ENCODE assay signal across 18 cellular contexts in the genomic region with DNA sequence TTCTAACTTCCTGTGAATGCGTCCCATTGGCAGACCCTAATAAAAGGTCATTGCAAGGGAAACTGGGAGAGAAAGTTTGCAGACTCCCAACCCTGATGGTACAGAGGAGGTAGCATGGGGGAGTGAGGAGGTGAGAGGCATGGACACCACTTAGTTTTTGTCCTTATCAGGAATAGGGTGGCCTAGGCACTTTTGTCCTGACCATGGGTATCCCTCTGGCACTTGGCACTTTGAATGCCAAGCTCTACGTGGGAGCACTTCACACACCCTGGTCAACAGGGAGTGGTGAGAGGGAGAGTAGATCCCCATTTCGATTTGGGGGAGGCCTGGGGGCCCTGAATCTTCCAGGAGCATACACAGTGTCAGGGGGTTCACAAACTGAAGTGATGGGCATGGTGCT.
A peak's percentile ranks its signal among the peaks of the same experiment; 100 is the strongest.
DNase-seq lines count a peak whose midpoint lies in the region; ATAC-seq, FAIRE-seq and TF ChIP-seq lines count a peak whose summit lies in the region.
"Had no signal": no experiment of that assay in that cellular context is flagged by ENCODE, and none has a peak within 500 bp of the region (broad histone marks: within the 10 kb centered on the region; RNA-seq: fewer than 3 reads in every experiment).

No MANE protein-coding gene starts in this region.

- in situ Hi-C loops in ACHN (cut with HindIII; ENCODE audit: low pct_ligation_motif_present, low pct_unique_long_range_greater_than_20kb, low sequenced_read_pairs) (no loop called here), HepG2 (cut with HindIII; ENCODE audit: extremely low pct_ligation_motif_present, low pct_unique_long_range_greater_than_20kb) (no loop called here)

- H4K20me1 ChIP-seq in HepG2 (ENCODE audit: insufficient read depth, low read length), result no peaks in the 10 kb centered on the region

- TF ChIP-seq POLR2A in spleen (IDR thresholded peaks at IDR 0.05), result no peak
- TF ChIP-seq POLR2A in HepG2 (IDR thresholded peaks at IDR 0.05; ENCODE audit: insufficient read depth in 1 of 2, low read depth in 2 of 2, low read length in 2 of 2), result no peak

- H3K4me1 ChIP-seq in colonic mucosa (no peaks in the 10 kb centered on the region), spleen (peaks cover 0 to 7% (median 0%) of the 10 kb centered on the region in 6 donors), HepG2 (ENCODE audit: insufficient read depth, low read length) (no peaks in the 10 kb centered on the region)
- H3K4me1 ChIP-seq: Caco-2 had no signal

- no peaks in the 10 kb centered on the region for H3K9me3 ChIP-seq in colonic mucosa
- no peaks in the 10 kb centered on the region for H3K9me3 ChIP-seq in spleen
- H3K9me3 ChIP-seq in HepG2 (ENCODE audit: low read length), result no peaks in the 10 kb centered on the region
- H3K9me3 ChIP-seq: Caco-2 had no signal

- intact Hi-C loops in activated CD8-positive, alpha-beta T cell treated with anti-CD3 and anti-CD28 coated beads for 36 hours (cut with micrococcal nuclease), result no loop called here
- intact Hi-C loops in colonic mucosa (cut with DNase I), result no loop called here
- intact Hi-C loops in spleen (cut with DNase I; ENCODE audit: low total_unique reads), result no loop called here
- intact Hi-C loops in HepG2 (cut with micrococcal nuclease; ENCODE audit: unreplicated experiment), result no loop called here

- ATAC-seq in activated CD8-positive, alpha-beta T cell treated with anti-CD3 and anti-CD28 coated beads, Interleukin-2, amount 10 ng/mL, durations not matched to agents 7 days and 5 days, result no peak
- no peak for ATAC-seq in activated CD8-positive, alpha-beta T cell treated with anti-CD3 and anti-CD28 coated beads for 36 hours
- ATAC-seq in GM21529 (IDR thresholded peaks at IDR 0.05; ENCODE audit: unreplicated experiment) (no peak), HepG2 (no peak)
- ATAC-seq: HCT116, K562 had no signal

- H3K79me2 ChIP-seq in HepG2 (ENCODE audit: insufficient read depth, low read length), result no peaks in the 10 kb centered on the region

- no peaks in the 10 kb centered on the region for H3K4me1 Mint-ChIP-seq in activated CD8-positive, alpha-beta T cell treated with anti-CD3 and anti-CD28 coated beads, Interleukin-2, amount 10 ng/mL, durations not matched to agents 7 days and 5 days (ENCODE audit: low read depth)
- peaks cover 3% of the 10 kb centered on the region for H3K4me1 Mint-ChIP-seq in activated CD8-positive, alpha-beta T cell treated with anti-CD3 and anti-CD28 coated beads for 36 hours (ENCODE audit: low read depth)

- H3K4me3 ChIP-seq in colonic mucosa (no peak overlapping the region), spleen (no peak overlapping the region), HepG2 (replicated peaks in 1 of 3; ENCODE audit: insufficient read depth in 1 of 3, low read depth in 2 of 3, low read length in 3 of 3) (no peak overlapping the region)
- H3K4me3 ChIP-seq: GM23248, K562 had no signal

- POLR2A ChIA-PET in activated CD8-positive, alpha-beta T cell treated with anti-CD3 and anti-CD28 coated beads, Interleukin-2, amount 10 ng/mL, durations not matched to agents 7 days and 5 days (lab: Charles Lee), result no interaction called here
- POLR2A ChIA-PET in activated CD8-positive, alpha-beta T cell treated with anti-CD3 and anti-CD28 coated beads for 36 hours (lab: Charles Lee), result no interaction called here
- POLR2A ChIA-PET in HepG2 (lab: Yijun Ruan, JAX), result no interaction called here

- no peak overlapping the region for H2AFZ ChIP-seq in HepG2 (ENCODE audit: low read length)
- H2AFZ ChIP-seq: GM23248 had no signal

- H3K9ac ChIP-seq in colonic mucosa (ENCODE audit: low read depth in 2 of 2, low read length in 2 of 2) (no peak overlapping the region), HepG2 (ENCODE audit: insufficient read depth, low read depth, low read length) (no peak overlapping the region)
- H3K9ac ChIP-seq: GM23248 had no signal

- H3K27me3 ChIP-seq in colonic mucosa, result no peaks in the 10 kb centered on the region
- H3K27me3 ChIP-seq in spleen (replicated peaks in 1 of 7), result peaks cover 0 to 29% (median 3%) of the 10 kb centered on the region in 7 donors
- peaks cover 0 to 12% of the 10 kb centered on the region in 2 experiments; a peak in 2 of 5 replicates for H3K27me3 ChIP-seq in HepG2 (ENCODE audit: control insufficient read depth in 1 of 2, insufficient read depth in 2 of 2, low read length in 2 of 2)

- no peak for FAIRE-seq in HepG2 (lab: Jason Lieb, UNC)
- FAIRE-seq: G401.6, K562 had no signal

- TF ChIP-seq RAD21 in HepG2 (CRISPR knock-in tag; IDR thresholded peaks at IDR 0.05), result no peak

- WGBS in spleen, 5 donors, result 72 to 90% (median 72%) methylated on average over 3 of the region's 3 CpGs
- 22% methylated on average over 2 of the region's 3 CpGs for WGBS in HepG2 (ENCODE audit: low lambda C conversion rate)

- H3K27ac Mint-ChIP-seq in activated CD8-positive, alpha-beta T cell treated with anti-CD3 and anti-CD28 coated beads, Interleukin-2, amount 10 ng/mL, durations not matched to agents 7 days and 5 days, result no peak overlapping the region
- H3K27ac Mint-ChIP-seq in activated CD8-positive, alpha-beta T cell treated with anti-CD3 and anti-CD28 coated beads for 36 hours, result no peak overlapping the region
- H3K27ac Mint-ChIP-seq: CD4-positive, alpha-beta T cell had no signal

- DNase-seq in activated CD8-positive, alpha-beta T cell treated with anti-CD3 and anti-CD28 coated beads, Interleukin-2, amount 10 ng/mL, durations not matched to agents 7 days and 5 days, result peak; percentile 12
- DNase-seq in activated CD8-positive, alpha-beta T cell treated with anti-CD3 and anti-CD28 coated beads for 36 hours, result no peak
- peak; percentile 1 for DNase-seq in GM03348 (ENCODE audit: low spot score)
- DNase-seq in colonic mucosa, result peak; percentile 13
- DNase-seq in spleen, result peak; percentile 9
- DNase-seq in ACHN, result no peak
- no peak for DNase-seq in HepG2 (ENCODE audit: low spot score)
- DNase-seq: Caco-2; CD4-positive, alpha-beta T cell; GM23248; NCI-H1694 treated with DMSO at 0.1 percent for 48 hours; NCI-H748 treated with DMSO at 0.1 percent for 48 hours; OCI-M1; SHP77 treated with DMSO at 0.1 percent for 48 hours had no signal

- no peaks in the 10 kb centered on the region for H3K36me3 Mint-ChIP-seq in activated CD8-positive, alpha-beta T cell treated with anti-CD3 and anti-CD28 coated beads, Interleukin-2, amount 10 ng/mL, durations not matched to agents 7 days and 5 days (ENCODE audit: low read depth)
- H3K36me3 Mint-ChIP-seq in activated CD8-positive, alpha-beta T cell treated with anti-CD3 and anti-CD28 coated beads for 36 hours (ENCODE audit: low read depth), result no peaks in the 10 kb centered on the region

- no peak overlapping the region for H3K4me2 ChIP-seq in HepG2 (ENCODE audit: low read depth, low read length)

- no peaks in the 10 kb centered on the region for H3K9me3 Mint-ChIP-seq in activated CD8-positive, alpha-beta T cell treated with anti-CD3 and anti-CD28 coated beads, Interleukin-2, amount 10 ng/mL, durations not matched to agents 7 days and 5 days (ENCODE audit: insufficient read depth)
- no peaks in the 10 kb centered on the region for H3K9me3 Mint-ChIP-seq in activated CD8-positive, alpha-beta T cell treated with anti-CD3 and anti-CD28 coated beads for 36 hours
- H3K9me3 Mint-ChIP-seq: CD4-positive, alpha-beta T cell had no signal

- H3K27ac ChIP-seq in colonic mucosa (no peak overlapping the region), spleen (no peak overlapping the region), HepG2 (ENCODE audit: extremely low read length, insufficient read depth, low read length) (no peak overlapping the region)
- H3K27ac ChIP-seq: GM23248 had no signal

- TF ChIP-seq EP300 in HepG2 (IDR thresholded peaks at IDR 0.05; ENCODE audit: low read depth in 2 of 2, low read length in 2 of 2), result no peak
- TF ChIP-seq EP300 in HepG2 (CRISPR knock-in tag; IDR thresholded peaks at IDR 0.05; ENCODE audit: borderline replicate concordance), result no peak

- H3K36me3 ChIP-seq in colonic mucosa (no peaks in the 10 kb centered on the region), spleen (no peaks in the 10 kb centered on the region), HepG2 (replicated peaks in 1 of 2; ENCODE audit: control insufficient read depth in 1 of 2, insufficient read depth in 2 of 2, low read length in 2 of 2) (no peaks in the 10 kb centered on the region)

- CTCF ChIA-PET in activated CD8-positive, alpha-beta T cell treated with anti-CD3 and anti-CD28 coated beads, Interleukin-2, amount 10 ng/mL, durations not matched to agents 7 days and 5 days (lab: Charles Lee), result no interaction called here
- CTCF ChIA-PET in activated CD8-positive, alpha-beta T cell treated with anti-CD3 and anti-CD28 coated beads for 36 hours (lab: Charles Lee), result interaction anchor here (1.0 kb wide), 1 partner anchor 168 kb away, joined by 3 read pairs; no protein-coding TSS in a partner anchor
- CTCF ChIA-PET in HepG2 (lab: Yijun Ruan, JAX; ENCODE audit: low intra/inter-chr PET ratio, low total read pairs), result no interaction called here

- BruUV-seq in HepG2 (replicated peaks; lab: Mats Ljungman, UMichigan), result no TSS peak

- no peak for TF ChIP-seq CTCF in activated CD8-positive, alpha-beta T cell treated with anti-CD3 and anti-CD28 coated beads for 36 hours (IDR thresholded peaks at IDR 0.05)
- TF ChIP-seq CTCF in colonic mucosa (IDR thresholded peaks at IDR 0.05) (no peak), spleen (IDR thresholded peaks at IDR 0.05 in 8 of 11, conservative IDR thresholded peaks at IDR 0.05 in 3 of 11) (no peak), HepG2 (CRISPR knock-in tag; IDR thresholded peaks at IDR 0.05) (no peak)

- H3K4me3 Mint-ChIP-seq in activated CD8-positive, alpha-beta T cell treated with anti-CD3 and anti-CD28 coated beads, Interleukin-2, amount 10 ng/mL, durations not matched to agents 7 days and 5 days, result no peak overlapping the region
- H3K4me3 Mint-ChIP-seq in activated CD8-positive, alpha-beta T cell treated with anti-CD3 and anti-CD28 coated beads for 36 hours, result no peak overlapping the region
- H3K4me3 Mint-ChIP-seq: CD4-positive, alpha-beta T cell had no signal

- H3K27me3 Mint-ChIP-seq in activated CD8-positive, alpha-beta T cell treated with anti-CD3 and anti-CD28 coated beads, Interleukin-2, amount 10 ng/mL, durations not matched to agents 7 days and 5 days (ENCODE audit: low read depth), result peaks cover 5% of the 10 kb centered on the region
- H3K27me3 Mint-ChIP-seq in activated CD8-positive, alpha-beta T cell treated with anti-CD3 and anti-CD28 coated beads for 36 hours, result peaks cover 9% of the 10 kb centered on the region

TF ChIP-seq in HepG2, 621 proteins besides CTCF, POLR2A, EP300 and RAD21:
- TF ChIP-seq ZNF296 (CRISPR knock-in tag; conservative IDR thresholded peaks at IDR 0.05) (no peak), NR2F6 (IDR thresholded peaks at IDR 0.05) (no peak), NR2F6 (CRISPR knock-in tag; IDR thresholded peaks at IDR 0.05) (no peak)

Comparison
In these comparisons a context has a peak if more than half of its experiments do, and no peak if none do; other contexts are left out.
1. DNase-seq: peak in activated CD8-positive, alpha-beta T cell treated with anti-CD3 and anti-CD28 coated beads, Interleukin-2, amount 10 ng/mL, durations not matched to agents 7 days and 5 days (single experiment), GM03348 (single experiment), colonic mucosa (single experiment) and spleen (single experiment); none in activated CD8-positive, alpha-beta T cell treated with anti-CD3 and anti-CD28 coated beads for 36 hours (single experiment), ACHN (single experiment) and HepG2 (single experiment).